ENCODE assay signal across 27 cellular contexts in genomic region chr2:65438137-65438899, GRCh38. TPM values are rescaled to one million over a fixed set of nuclear protein-coding genes. Genes with fewer than 3 reads are reported as not detected.
DNase-seq lines count a peak whose midpoint lies in the region; ATAC-seq, FAIRE-seq and TF ChIP-seq lines count a peak whose summit lies in the region.
"Had no signal": no experiment of that assay in that cellular context is flagged by ENCODE, and none has a peak within 500 bp of the region (broad histone marks: within the 10 kb centered on the region; RNA-seq: fewer than 3 reads in every experiment).

No MANE protein-coding gene starts in this region.

- no peak; the same call in 1 of the 2 replicates for TF ChIP-seq RAD21 in HepG2 (CRISPR knock-in tag; IDR thresholded peaks at IDR 0.05)

- H3K79me1 ChIP-seq in mesenchymal stem cell (replicated peaks; ENCODE audit: low read length, poor library complexity, severe bottlenecking): peaks cover 8% of the 10 kb centered on the region

- H3K4me1 ChIP-seq in HepG2 (ENCODE audit: insufficient read depth, low read length) (peaks cover 45% of the 10 kb centered on the region), right lobe of liver (peaks cover 0 to 12% (median 0%) of the 10 kb centered on the region in 4 donors), mesenchymal stem cell (ENCODE audit: control insufficient read depth, insufficient read depth, low read depth, low read length) (peaks cover 5% of the 10 kb centered on the region)
- H3K4me1 ChIP-seq: prostate gland had no signal

- no peak overlapping the region for H2BK15ac ChIP-seq in mesenchymal stem cell (ENCODE audit: low read depth, poor library complexity, severe bottlenecking)

- POLR2A ChIA-PET in HepG2 (lab: Yijun Ruan, JAX) (interaction anchor here (0.6 to 5.5 kb wide), 15 partner anchors 11 to 784 kb away, joined by 3 to 66 read pairs (median 5); partner anchors contain the start of gene ACTR2), HEK293T (lab: Yijun Ruan, JAX) (no interaction called here)

- no TSS peak for BruUV-seq in HepG2 (replicated peaks; lab: Mats Ljungman, UMichigan)

- peaks cover 48% of the 10 kb centered on the region for H3K27me3 Mint-ChIP-seq in T-helper 17 cell

- no peak overlapping the region for H3K4ac ChIP-seq in mesenchymal stem cell (ENCODE audit: low read depth in 1 of 2, low read length in 2 of 2)

- TF ChIP-seq EP300 in HepG2 (IDR thresholded peaks at IDR 0.05; ENCODE audit: low read depth in 2 of 2, low read length in 2 of 2) (0 out of 4 replicates have a peak, but pooled peaks of 1 of the 2 experiments have one; percentile 15), HepG2 (CRISPR knock-in tag; IDR thresholded peaks at IDR 0.05; ENCODE audit: borderline replicate concordance) (no peak)

- in situ Hi-C loops in HepG2 (cut with HindIII; ENCODE audit: extremely low pct_ligation_motif_present, low pct_unique_long_range_greater_than_20kb): loop anchor here (10.0 kb wide), 1 partner anchor 116 kb away; no protein-coding TSS in a partner anchor

- H3K14ac ChIP-seq in mesenchymal stem cell (ENCODE audit: low read length in 2 of 2): no peak overlapping the region

- H3K36me3 ChIP-seq in HepG2 (replicated peaks in 1 of 2; ENCODE audit: control insufficient read depth in 1 of 2, insufficient read depth in 2 of 2, low read length in 2 of 2) (no peaks in the 10 kb centered on the region), right lobe of liver (no peaks in the 10 kb centered on the region), mesenchymal stem cell (ENCODE audit: control insufficient read depth in 1 of 2, insufficient read depth in 2 of 2, low read depth in 1 of 2, low read length in 2 of 2) (no peaks in the 10 kb centered on the region)
- H3K36me3 ChIP-seq: neutrophil, prostate gland, sigmoid colon, suprapubic skin had no signal

- WGBS in HepG2 (ENCODE audit: low lambda C conversion rate): 32% methylated on average over 2 of the region's 2 CpGs
- WGBS in right lobe of liver (ENCODE audit: insufficient coverage, low coverage, low lambda C conversion rate, missing lambda C conversion rate): 100% methylated on average over 1 of the region's 2 CpGs
- 70% methylated on average over 2 of the region's 2 CpGs for WGBS in mesenchymal stem cell

- H3K18ac ChIP-seq in mesenchymal stem cell (ENCODE audit: low read depth in 1 of 2, low read length in 2 of 2): peak overlapping the region in 1 of 2 experiments; percentile 37

- no peak overlapping the region for H2BK5ac ChIP-seq in mesenchymal stem cell (ENCODE audit: low read depth, low read length, poor library complexity, severe bottlenecking)

- no peak for FAIRE-seq in HepG2 (lab: Jason Lieb, UNC)
- FAIRE-seq: H54, urothelium cell line had no signal

- H3K9me3 ChIP-seq in HepG2 (ENCODE audit: low read length): no peaks in the 10 kb centered on the region
- H3K9me3 ChIP-seq in right lobe of liver: no peaks in the 10 kb centered on the region
- H3K9me3 ChIP-seq in mesenchymal stem cell (ENCODE audit: control insufficient read depth, low read length): no peaks in the 10 kb centered on the region
- no peaks in the 10 kb centered on the region for H3K9me3 ChIP-seq in T-helper 17 cell (ENCODE audit: control insufficient read depth, low read length, poor library complexity, severe bottlenecking)
- H3K9me3 ChIP-seq: body of pancreas, neutrophil, prostate gland, sigmoid colon, suprapubic skin had no signal

- H4K91ac ChIP-seq in mesenchymal stem cell (ENCODE audit: low read length): no peak overlapping the region

- ATAC-seq in HepG2 (peak; percentile 34), right lobe of liver (no peak), HG03565 (IDR thresholded peaks at IDR 0.05; ENCODE audit: unreplicated experiment) (no peak), T-helper 17 cell (no peak), HG03139 (IDR thresholded peaks at IDR 0.05; ENCODE audit: unreplicated experiment) (no peak)
- ATAC-seq: activated naive CD8-positive, alpha-beta T cell treated with anti-CD3 and anti-CD28 coated beads, Interleukin-2, amount 50 U/mL, for 24 hours; body of pancreas; Right ventricle myocardium inferior; stimulated activated naive B cell treated with anti-CD40 and anti-IgM and Interleukin-4, amounts not matched to agents 10 μg/mL and 1 μg/mL and 100 μg/mL, for 72 hours had no signal

- peak overlapping the region in 1 of 2 experiments; percentile 37 for H2BK12ac ChIP-seq in mesenchymal stem cell (ENCODE audit: low read length in 2 of 2)

- H3K27ac ChIP-seq in HepG2 (ENCODE audit: extremely low read length, insufficient read depth, low read length) (peak overlapping the region; percentile 97), right lobe of liver (no peak overlapping the region), mesenchymal stem cell (ENCODE audit: low read length, poor library complexity, severe bottlenecking) (no peak overlapping the region)
- H3K27ac ChIP-seq: neutrophil, suprapubic skin, VCaP had no signal

- H3K23ac ChIP-seq in mesenchymal stem cell (ENCODE audit: low read length in 2 of 2): no peak overlapping the region

- no peak overlapping the region for H3K4me3 Mint-ChIP-seq in T-helper 17 cell
- H3K4me3 Mint-ChIP-seq: activated naive CD8-positive, alpha-beta T cell treated with anti-CD3 and anti-CD28 coated beads, Interleukin-2, amount 50 U/mL, for 24 hours; activated T-cell treated with anti-CD3 and anti-CD28 coated beads, Interleukin-2, amount 50 U/mL, for 24 hours; stimulated activated naive B cell treated with anti-CD40 and anti-IgM and Interleukin-4, amounts not matched to agents 10 μg/mL and 1 μg/mL and 100 μg/mL, for 72 hours had no signal

- no peaks in the 10 kb centered on the region for H3K79me2 ChIP-seq in HepG2 (ENCODE audit: insufficient read depth, low read length)

- TF ChIP-seq CTCF in HepG2 (CRISPR knock-in tag; IDR thresholded peaks at IDR 0.05) (peak; percentile 46), right lobe of liver (IDR thresholded peaks at IDR 0.05) (no peak)

- CTCF ChIA-PET in HepG2 (lab: Yijun Ruan, JAX; ENCODE audit: low intra/inter-chr PET ratio, low total read pairs): no interaction called here
- CTCF ChIA-PET in HEK293T (lab: Yijun Ruan, JAX): no interaction called here

- H4K8ac ChIP-seq in mesenchymal stem cell (ENCODE audit: low read length): peak overlapping the region; percentile 71

- H2AFZ ChIP-seq in HepG2 (ENCODE audit: low read length): no peak overlapping the region
- H2AFZ ChIP-seq in mesenchymal stem cell (ENCODE audit: low read depth, low read length): no peak overlapping the region

- peak overlapping the region; percentile 63 to 82 (median 80) for H3K4me3 ChIP-seq in HepG2 (replicated peaks in 1 of 3; ENCODE audit: insufficient read depth in 1 of 3, low read depth in 2 of 3, low read length in 3 of 3)
- no peak overlapping the region for H3K4me3 ChIP-seq in right lobe of liver
- no peak overlapping the region for H3K4me3 ChIP-seq in mesenchymal stem cell (ENCODE audit: insufficient read depth in 1 of 2, low read depth in 1 of 2, low read length in 2 of 2)
- H3K4me3 ChIP-seq: body of pancreas, prostate gland, sigmoid colon, suprapubic skin had no signal

- no peak overlapping the region for H2AK5ac ChIP-seq in mesenchymal stem cell (ENCODE audit: low read length, severe bottlenecking)

- intact Hi-C loops in HepG2 (cut with micrococcal nuclease; ENCODE audit: unreplicated experiment): no loop called here
- intact Hi-C loops in right lobe of liver (cut with DNase I): loop anchor here in 1 of 2 donors (10.0 kb wide), 1 partner anchor 64 kb away; no protein-coding TSS in a partner anchor

- peak; percentile 74 for DNase-seq in HepG2 (ENCODE audit: low spot score)
- DNase-seq in right lobe of liver: no peak
- DNase-seq in ecto neural progenitor cell (ENCODE audit: low spot score): peak; percentile 77
- no peak for DNase-seq in mesenchymal stem cell
- DNase-seq in HEK293T (ENCODE audit: extremely low spot score): no peak
- DNase-seq in T-helper 17 cell: no peak
- DNase-seq: activated CD4-positive, alpha-beta T cell treated with anti-CD3 and anti-CD28 coated beads for 48 hours; activated gamma-delta T cell treated with Interleukin-2 at 50 U/mL for 16 hours; activated naive CD8-positive, alpha-beta T cell treated with anti-CD3 and anti-CD28 coated beads, Interleukin-2, amount 50 U/mL, for 24 hours; activated T-cell treated with anti-CD3 and anti-CD28 coated beads, Interleukin-2, amount 50 U/mL, for 24 hours; body of pancreas; CD8-positive, alpha-beta memory T cell; DMS 273 treated with DMSO at 0.1 percent for 48 hours; kidney glomerular epithelial cell; NCI-H446 treated with DMSO at 0.1 percent for 48 hours; sigmoid colon; stimulated activated naive B cell treated with anti-CD40 and anti-IgM and Interleukin-4, amounts not matched to agents 10 μg/mL and 1 μg/mL and 100 μg/mL, for 72 hours had no signal

- H4K20me1 ChIP-seq in HepG2 (ENCODE audit: insufficient read depth, low read length): no peaks in the 10 kb centered on the region

- peaks cover 13% of the 10 kb centered on the region for H3K4me1 Mint-ChIP-seq in T-helper 17 cell

- no peak overlapping the region for H2BK120ac ChIP-seq in mesenchymal stem cell (ENCODE audit: low read depth, low read length)

- peaks cover 2% of the 10 kb centered on the region for H3K36me3 Mint-ChIP-seq in T-helper 17 cell (ENCODE audit: low read depth)
- H3K36me3 Mint-ChIP-seq: stimulated activated naive B cell treated with anti-CD40 and anti-IgM and Interleukin-4, amounts not matched to agents 10 μg/mL and 1 μg/mL and 100 μg/mL, for 72 hours had no signal

- TF ChIP-seq POLR2A in HepG2 (IDR thresholded peaks at IDR 0.05; ENCODE audit: insufficient read depth in 1 of 2, low read depth in 2 of 2, low read length in 2 of 2) (peak; percentile 45 to 74; a peak in 3 of 4 replicates), right lobe of liver (IDR thresholded peaks at IDR 0.05) (no peak)

- no peaks in the 10 kb centered on the region; a peak in 1 of 5 replicates for H3K27me3 ChIP-seq in HepG2 (ENCODE audit: control insufficient read depth in 1 of 2, insufficient read depth in 2 of 2, low read length in 2 of 2)
- H3K27me3 ChIP-seq in right lobe of liver: no peaks in the 10 kb centered on the region
- no peaks in the 10 kb centered on the region for H3K27me3 ChIP-seq in mesenchymal stem cell (ENCODE audit: control insufficient read depth in 1 of 2, insufficient read depth in 1 of 2, low read length in 2 of 2)
- H3K27me3 ChIP-seq: body of pancreas, sigmoid colon, suprapubic skin had no signal

- H3K27ac Mint-ChIP-seq in T-helper 17 cell: no peak overlapping the region
- H3K27ac Mint-ChIP-seq: activated naive CD8-positive, alpha-beta T cell treated with anti-CD3 and anti-CD28 coated beads, Interleukin-2, amount 50 U/mL, for 24 hours; activated T-cell treated with anti-CD3 and anti-CD28 coated beads, Interleukin-2, amount 50 U/mL, for 24 hours; CD8-positive, alpha-beta memory T cell; T-helper 2 cell treated with Interferon-gamma antibody and Interleukin-4, amounts not matched to agents 5 μg/mL and 100 μg/mL, for 36 hours had no signal

- H3K9ac ChIP-seq in HepG2 (ENCODE audit: insufficient read depth, low read depth, low read length) (peak overlapping the region; percentile 90), mesenchymal stem cell (ENCODE audit: low read length) (peak overlapping the region; percentile 94)

- H3K4me2 ChIP-seq in HepG2 (ENCODE audit: low read depth, low read length) (peak overlapping the region; percentile 96), mesenchymal stem cell (ENCODE audit: low read length, poor library complexity, severe bottlenecking) (no peak overlapping the region)

RNA-seq across cellular contexts. Expression of gene SPRED2, which starts 5.9 kb away (rescaled TPM):
- total RNA-seq in HepG2 (2016; rRNA removed; fragmentation: Illumina TruSeq; extraction: Trizol): 13.0 and 17.7 TPM in 2 replicates
- 8.2 and 14.6 TPM in 2 replicates for total RNA-seq in HepG2 (2016; cell fraction: cytosol; rRNA removed; fragmentation: Illumina TruSeq; extraction: Trizol; ENCODE audit: low read depth)
- 13.6 and 15.0 TPM in 2 replicates for total RNA-seq in HepG2 (2016; cell fraction: insoluble cytoplasmic fraction; rRNA removed; fragmentation: Illumina TruSeq; extraction: Trizol)
- total RNA-seq in HepG2 (2016; cell fraction: membrane; rRNA removed; fragmentation: Illumina TruSeq; extraction: Trizol): 14.7 and 17.3 TPM in 2 replicates
- total RNA-seq in HepG2 (2016; cell fraction: nucleus; rRNA removed; fragmentation: Illumina TruSeq; extraction: Trizol): 17.1 and 21.0 TPM in 2 replicates
- polyA plus RNA-seq in HepG2 (2011; rRNA removed): 34.4 and 37.0 TPM in 2 replicates
- polyA plus RNA-seq in HepG2 (2011; cell fraction: cytosol; rRNA removed): 35.1 and 36.7 TPM in 2 replicates
- polyA plus RNA-seq in HepG2 (2011; cell fraction: nucleus; rRNA removed): 42.3 and 51.3 TPM in 2 replicates
- polyA plus RNA-seq in HepG2 (2012): 50.2 and 57.7 TPM in 2 replicates
- polyA plus RNA-seq in HepG2 (2016; cell fraction: cytosol; fragmentation: Illumina TruSeq; extraction: Trizol; ENCODE audit: low read depth): 7.2 and 7.7 TPM in 2 replicates
- polyA plus RNA-seq in HepG2 (2016; cell fraction: insoluble cytoplasmic fraction; fragmentation: Illumina TruSeq; extraction: Trizol; ENCODE audit: low read depth): 35.3 and 42.4 TPM in 2 replicates
- 18.9 and 19.9 TPM in 2 replicates for polyA plus RNA-seq in HepG2 (2016; cell fraction: membrane; fragmentation: Illumina TruSeq; extraction: Trizol; ENCODE audit: low read depth)
- 39.6 and 40.2 TPM in 2 replicates for polyA plus RNA-seq in HepG2 (2016; cell fraction: nucleus; fragmentation: Illumina TruSeq; extraction: Trizol; ENCODE audit: insufficient read depth, low read depth)
- 4.9 and 74.4 TPM in 2 replicates for polyA minus RNA-seq in HepG2 (2011; rRNA and poly(A)+ RNA removed; ENCODE audit: low replicate concordance)
- 42.6 and 50.6 TPM in 2 replicates for polyA minus RNA-seq in HepG2 (2011; cell fraction: cytosol; rRNA and poly(A)+ RNA removed)
- polyA minus RNA-seq in HepG2 (2011; cell fraction: nucleus; rRNA and poly(A)+ RNA removed): 36.3 and 43.9 TPM in 2 replicates
- total RNA-seq in right lobe of liver: 10 to 100 TPM; 11.0 to 22.5 (median 15.2) TPM
- 47.3 TPM for polyA plus RNA-seq in mesenchymal stem cell (2013, experiment 1 of 2)
- 45.9 TPM for polyA plus RNA-seq in mesenchymal stem cell (2013, experiment 2 of 2)
- total RNA-seq in T-helper 17 cell: 1 to 10 TPM; 1.6 to 4.8 TPM

Comparison
In these comparisons a context has a peak if more than half of its experiments do, and no peak if none do; other contexts are left out.
1. DNase-seq: peak in HepG2 (single experiment) and ecto neural progenitor cell (single experiment); none in right lobe of liver (0 of 3), mesenchymal stem cell (single experiment), HEK293T (single experiment) and T-helper 17 cell (0 of 3).
2. H3K4me3 ChIP-seq: peak in HepG2 (3 of 3); none in right lobe of liver (0 of 3) and mesenchymal stem cell (0 of 2).